In the genomic region with DNA sequence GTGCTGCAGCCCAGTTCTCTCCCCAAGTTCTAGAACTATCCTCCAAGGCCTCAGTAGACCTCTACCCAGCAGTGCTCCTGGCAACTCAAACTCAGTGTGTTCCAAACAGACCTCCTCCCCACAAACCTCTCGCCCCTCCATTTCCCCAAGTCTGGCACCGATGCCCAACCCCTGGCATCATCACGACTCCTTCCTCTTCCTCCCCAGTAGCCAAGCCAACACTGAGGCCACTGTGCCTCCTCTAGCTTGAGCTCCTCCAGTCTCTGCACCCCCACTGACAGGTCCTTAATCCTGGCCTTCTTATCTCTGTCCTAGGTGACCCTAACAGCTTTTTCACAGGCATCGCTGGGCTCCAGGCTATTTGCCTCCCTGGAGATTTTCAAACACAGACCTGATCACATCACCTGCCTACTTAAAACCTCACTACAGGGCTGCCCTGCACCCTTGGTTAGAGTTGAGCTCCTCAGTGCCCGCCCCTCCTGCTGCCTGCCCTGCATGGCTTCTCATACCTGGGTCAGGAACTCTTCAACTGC, we compare ENCODE assay signal across 24 cellular contexts. TPM values are rescaled to one million over a fixed set of nuclear protein-coding genes. Genes with fewer than 3 reads are reported as not detected.
"Had no signal": no experiment of that assay in that cellular context is flagged by ENCODE, and none has a peak within 500 bp of the region (broad histone marks: within the 10 kb centered on the region; RNA-seq: fewer than 3 reads in every experiment).

No MANE protein-coding gene starts in this region.

- H3K27me3 ChIP-seq: brain microvascular endothelial cell, upper lobe of left lung, vagina had no signal

- H3K4me1 Mint-ChIP-seq: activated CD4-positive, alpha-beta T cell treated with anti-CD3 and anti-CD28 coated beads for 36 hours; T-cell had no signal

- H3K36me3 ChIP-seq: brain microvascular endothelial cell had no signal

- H3K36me3 Mint-ChIP-seq: T-cell had no signal

- ATAC-seq: activated CD4-positive, alpha-beta T cell treated with anti-CD3 and anti-CD28 coated beads for 36 hours; activated CD8-positive, alpha-beta T cell treated with anti-CD3 and anti-CD28 coated beads, Interleukin-2, amount 10 ng/mL, durations not matched to agents 7 days and 5 days; right cardiac atrium; T-cell had no signal

- DNase-seq: activated CD4-positive, alpha-beta T cell treated with anti-CD3 and anti-CD28 coated beads for 36 hours; activated CD4-positive, CD25-positive, alpha-beta regulatory T cell; activated CD8-positive, alpha-beta T cell treated with anti-CD3 and anti-CD28 coated beads, Interleukin-2, amount 10 ng/mL, durations not matched to agents 7 days and 5 days; activated gamma-delta T cell; activated naive CD4-positive, alpha-beta T cell treated with anti-CD3 and anti-CD28 coated beads, Interleukin-2, amount 50 U/mL, for 16 hours; amniotic stem cell; brain microvascular endothelial cell; central memory CD4-positive, alpha-beta T cell; dermis blood vessel endothelial cell; effector CD4-positive, alpha-beta T cell; left ventricle myocardium inferior; mammary epithelial cell; right cardiac atrium; stimulated activated CD4-positive, alpha-beta T cell treated with anti-CD3 and anti-CD28 coated beads, Interleukin-15, amount 100 ng/mL, for 24 hours; stimulated activated CD4-positive, alpha-beta T cell treated with anti-CD3 and anti-CD28 coated beads, Interleukin-2, amount 100 ng/mL, for 24 hours; substantia nigra; T-cell; upper lobe of left lung had no signal

- H3K9me3 ChIP-seq: left ventricle myocardium inferior, upper lobe of left lung, vagina had no signal

- H3K27ac ChIP-seq: brain microvascular endothelial cell, left ventricle myocardium inferior, parathyroid adenoma, upper lobe of left lung, vagina had no signal

- H3K4me3 ChIP-seq: left ventricle myocardium inferior, upper lobe of left lung, vagina had no signal

- H3K9ac ChIP-seq: parathyroid adenoma had no signal

- H3K4me1 ChIP-seq: parathyroid adenoma had no signal

- H3K27ac Mint-ChIP-seq: activated CD4-positive, alpha-beta T cell treated with anti-CD3 and anti-CD28 coated beads for 36 hours; activated CD8-positive, alpha-beta T cell treated with anti-CD3 and anti-CD28 coated beads, Interleukin-2, amount 10 ng/mL, durations not matched to agents 7 days and 5 days; activated T-helper 1 cell treated with anti-CD3 and anti-CD28 coated beads, Interleukin-12 subunit alpha, Interleukin-12 subunit beta, Interleukin-2, Interleukin-4 antibody, amounts not matched to agents 30 ng/mL and 10 ng/mL and 1 ng/mL, durations not matched to agents 14 hours and 24 hours and 36 hours; nephron; stimulated activated naive CD8-positive, alpha-beta T cell treated with anti-CD3 and anti-CD28 coated beads, Interleukin-15, Interleukin-2, amounts not matched to agents 100 ng/mL and 50 ng/mL, for 24 hours; T-cell had no signal

- H3K9me3 Mint-ChIP-seq: activated T-helper 1 cell treated with anti-CD3 and anti-CD28 coated beads, Interleukin-12 subunit alpha, Interleukin-12 subunit beta, Interleukin-2, Interleukin-4 antibody, amounts not matched to agents 30 ng/mL and 10 ng/mL and 1 ng/mL, durations not matched to agents 14 hours and 24 hours and 36 hours; nephron; stimulated activated naive CD8-positive, alpha-beta T cell treated with anti-CD3 and anti-CD28 coated beads, Interleukin-15, Interleukin-2, amounts not matched to agents 100 ng/mL and 50 ng/mL, for 24 hours; T-cell had no signal

- H3K4me3 Mint-ChIP-seq: activated CD4-positive, alpha-beta T cell treated with anti-CD3 and anti-CD28 coated beads for 36 hours; activated CD8-positive, alpha-beta T cell treated with anti-CD3 and anti-CD28 coated beads, Interleukin-2, amount 10 ng/mL, durations not matched to agents 7 days and 5 days; activated T-helper 1 cell treated with anti-CD3 and anti-CD28 coated beads, Interleukin-12 subunit alpha, Interleukin-12 subunit beta, Interleukin-2, Interleukin-4 antibody, amounts not matched to agents 30 ng/mL and 10 ng/mL and 1 ng/mL, durations not matched to agents 14 hours and 24 hours and 36 hours; nephron; stimulated activated naive CD8-positive, alpha-beta T cell treated with anti-CD3 and anti-CD28 coated beads, Interleukin-15, Interleukin-2, amounts not matched to agents 100 ng/mL and 50 ng/mL, for 24 hours; T-cell had no signal

RNA-seq across cellular contexts. Expression of gene ARPIN, which starts 6.8 kb away (rescaled TPM):
- total RNA-seq: activated CD4-positive, alpha-beta T cell treated with anti-CD3 and anti-CD28 coated beads for 36 hours; activated CD8-positive, alpha-beta T cell treated with anti-CD3 and anti-CD28 coated beads, Interleukin-2, amount 10 ng/mL, durations not matched to agents 7 days and 5 days; activated T-helper 1 cell treated with anti-CD3 and anti-CD28 coated beads, Interleukin-12 subunit alpha, Interleukin-12 subunit beta, Interleukin-2, Interleukin-4 antibody, amounts not matched to agents 30 ng/mL and 10 ng/mL and 1 ng/mL, durations not matched to agents 14 hours and 24 hours and 36 hours; T-helper 2 cell treated with Interferon-gamma antibody and Interleukin-4, amounts not matched to agents 100 ng/mL and 5 ng/mL, for 36 hours had no signal
